Comparison of ENCODE assay signal across 11 cellular contexts in the genomic region with DNA sequence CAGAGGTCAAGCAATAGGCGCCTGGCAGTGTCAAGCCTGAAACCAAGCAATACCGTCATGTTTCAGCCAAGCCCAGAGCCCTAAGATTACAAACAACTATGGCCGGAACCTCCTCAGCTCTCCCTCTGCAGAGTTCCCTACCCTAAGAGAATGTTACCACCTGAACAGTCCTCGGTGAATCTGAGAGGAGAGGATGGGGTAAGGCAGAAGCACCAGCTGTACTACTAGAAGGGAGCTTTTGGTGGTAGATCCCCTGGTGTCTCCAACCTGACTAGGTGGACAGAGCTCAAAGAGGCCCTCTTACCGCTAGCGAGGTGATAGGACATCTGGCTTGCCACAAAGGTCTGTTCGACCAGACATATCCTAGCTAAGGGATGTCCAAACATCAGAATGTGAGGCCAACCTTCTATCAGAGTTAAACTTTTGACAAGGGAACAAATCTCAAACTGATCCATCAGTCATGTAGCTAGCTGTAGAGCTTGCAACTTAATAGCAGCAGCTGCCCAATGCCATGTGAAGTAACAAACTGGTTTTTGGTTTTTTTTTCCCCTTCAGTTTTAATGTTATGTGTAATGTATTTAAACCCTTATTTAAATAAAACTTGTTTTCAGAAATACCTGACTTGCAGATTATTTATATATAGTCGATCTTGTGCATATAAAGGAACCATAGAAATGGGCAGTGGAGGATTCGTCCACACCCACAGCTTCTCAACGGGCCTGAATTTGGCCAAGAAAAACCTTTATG. TPM values are rescaled to one million over a fixed set of nuclear protein-coding genes. Genes with fewer than 3 reads are reported as not detected.
DNase-seq lines count a peak whose midpoint lies in the region; ATAC-seq, FAIRE-seq and TF ChIP-seq lines count a peak whose summit lies in the region.
"Had no signal": no experiment of that assay in that cellular context is flagged by ENCODE, and none has a peak within 500 bp of the region (broad histone marks: within the 10 kb centered on the region; RNA-seq: fewer than 3 reads in every experiment).

No MANE protein-coding gene starts in this region.

- no peaks in the 10 kb centered on the region for H3K9me3 Mint-ChIP-seq in activated T-helper 17 cell treated with anti-CD3 and anti-CD28 coated beads, Interleukin-2, amount 50 U/mL, for 72 hours
- no peaks in the 10 kb centered on the region for H3K9me3 Mint-ChIP-seq in type B pancreatic cell

- no peak for ATAC-seq in left cardiac atrium
- ATAC-seq in activated T-helper 17 cell treated with anti-CD3 and anti-CD28 coated beads, Interleukin-2, amount 50 U/mL, for 72 hours (replicated peaks) = no peak

- FAIRE-seq in D721Med (lab: Jason Lieb, UNC) = no peak

- H3K27ac Mint-ChIP-seq in activated T-helper 17 cell treated with anti-CD3 and anti-CD28 coated beads, Interleukin-2, amount 50 U/mL, for 72 hours = peak overlapping the region; percentile 99
- H3K27ac Mint-ChIP-seq in type B pancreatic cell = peak overlapping the region; percentile 98

- DNase-seq in left ventricle myocardium inferior (no peak), left cardiac atrium (no peak), foreskin fibroblast (no peak), type B pancreatic cell (ENCODE audit: extremely low spot score, unreplicated experiment) (no peak), NCI-H2171 (lab: John Stamatoyannopoulos, UW) (no peak), NCI-H446 (lab: John Stamatoyannopoulos, UW) (no peak), D721Med (ENCODE audit: insufficient read length, low spot score) (no peak)
- DNase-seq: hippocampal formation, testis had no signal

- TF ChIP-seq CTCF in left ventricle myocardium inferior (IDR thresholded peaks at IDR 0.05; ENCODE audit: borderline replicate concordance) (no peak), foreskin fibroblast (IDR thresholded peaks at IDR 0.05; ENCODE audit: low read depth, low read length) (no peak), type B pancreatic cell (conservative IDR thresholded peaks at IDR 0.05) (no peak), D721Med (IDR thresholded peaks at IDR 0.05; ENCODE audit: insufficient read depth, missing control alignments) (no peak)

- H3K27me3 Mint-ChIP-seq in activated T-helper 17 cell treated with anti-CD3 and anti-CD28 coated beads, Interleukin-2, amount 50 U/mL, for 72 hours = no peaks in the 10 kb centered on the region
- peaks cover 3% of the 10 kb centered on the region for H3K27me3 Mint-ChIP-seq in type B pancreatic cell

- no peaks in the 10 kb centered on the region for H3K9me3 ChIP-seq in left ventricle myocardium inferior (replicated peaks)
- H3K9me3 ChIP-seq: testis had no signal

- H3K27ac ChIP-seq in left ventricle myocardium inferior (replicated peaks) = peak overlapping the region; percentile 31
- H3K27ac ChIP-seq: HL-60, testis had no signal

- H3K4me1 Mint-ChIP-seq in activated T-helper 17 cell treated with anti-CD3 and anti-CD28 coated beads, Interleukin-2, amount 50 U/mL, for 72 hours = peaks cover 20% of the 10 kb centered on the region
- peaks cover 16% of the 10 kb centered on the region for H3K4me1 Mint-ChIP-seq in type B pancreatic cell (ENCODE audit: unreplicated experiment)

- H3K4me3 ChIP-seq in left ventricle myocardium inferior = peak overlapping the region; percentile 91
- peak overlapping the region; percentile 62 to 73 for H3K4me3 ChIP-seq in foreskin fibroblast (ENCODE audit: low read depth in 1 of 2, low read length in 2 of 2)
- H3K4me3 ChIP-seq: testis had no signal

- no peaks in the 10 kb centered on the region for H3K27me3 ChIP-seq in left ventricle myocardium inferior (ENCODE audit: low read depth)
- H3K27me3 ChIP-seq: testis had no signal

- peaks cover 60% of the 10 kb centered on the region for H3K4me1 ChIP-seq in left ventricle myocardium inferior

- peaks cover 62% of the 10 kb centered on the region for H3K36me3 ChIP-seq in left ventricle myocardium inferior

- H3K36me3 Mint-ChIP-seq in activated T-helper 17 cell treated with anti-CD3 and anti-CD28 coated beads, Interleukin-2, amount 50 U/mL, for 72 hours (ENCODE audit: low read depth) = peaks cover 76% of the 10 kb centered on the region
- H3K36me3 Mint-ChIP-seq in type B pancreatic cell = peaks cover 35% of the 10 kb centered on the region

- peak overlapping the region; percentile 84 for H3K4me3 Mint-ChIP-seq in activated T-helper 17 cell treated with anti-CD3 and anti-CD28 coated beads, Interleukin-2, amount 50 U/mL, for 72 hours
- peak overlapping the region; percentile 97 for H3K4me3 Mint-ChIP-seq in type B pancreatic cell

- intact Hi-C loops in left ventricle myocardium inferior (cut with micrococcal nuclease) (no loop called here), left cardiac atrium (cut with DNase I) (no loop called here)

RNA-seq across cellular contexts. Expression of a gene that starts 2.5 kb away (rescaled TPM):
- total RNA-seq in left ventricle myocardium inferior (1,125 TPM), left cardiac atrium (1,000 to 10,000 TPM in 1 of 2 donors, 100 to 1,000 TPM in 1; 883 to 1,102 TPM), type B pancreatic cell (ENCODE audit: low replicate concordance) (677 and 972 TPM in 2 replicates)
- total RNA-seq in activated T-helper 17 cell treated with anti-CD3 and anti-CD28 coated beads, Interleukin-2, amount 50 U/mL, for 72 hours = 100 to 1,000 TPM; 925 to 935 TPM

RNA-seq across cellular contexts. Expression of a gene that starts 20.9 kb away (rescaled TPM):
- not detected for total RNA-seq in left ventricle myocardium inferior
- total RNA-seq in left cardiac atrium = not detected
- not detected for total RNA-seq in activated T-helper 17 cell treated with anti-CD3 and anti-CD28 coated beads, Interleukin-2, amount 50 U/mL, for 72 hours
- 119 and 193 TPM in 2 replicates for total RNA-seq in type B pancreatic cell (ENCODE audit: low replicate concordance)
- total RNA-seq: testis had no signal

RNA-seq across cellular contexts. Expression of a gene that starts 43.2 kb away (rescaled TPM):
- total RNA-seq in left ventricle myocardium inferior (0.14 TPM), left cardiac atrium (not detected), type B pancreatic cell (ENCODE audit: low replicate concordance) (4.3 and 11.6 TPM in 2 replicates)
- under 1 TPM; 0.13 to 0.15 TPM for total RNA-seq in activated T-helper 17 cell treated with anti-CD3 and anti-CD28 coated beads, Interleukin-2, amount 50 U/mL, for 72 hours

Comparison
In these comparisons a context has a peak if more than half of its experiments do, and no peak if none do; other contexts are left out.
1. RNA of a gene that starts 20.9 kb away (total RNA-seq): 119 to 193 TPM in type B pancreatic cell; not detected in left ventricle myocardium inferior (single experiment), not detected in left cardiac atrium and not detected in activated T-helper 17 cell treated with anti-CD3 and anti-CD28 coated beads, Interleukin-2, amount 50 U/mL, for 72 hours; every median in the first group is over 100 times any median in the second.